ENCODE assay signal across 33 cellular contexts in genomic region chr11:99522467-99523173, GRCh38.
DNase-seq lines count a peak whose midpoint lies in the region; ATAC-seq, FAIRE-seq and TF ChIP-seq lines count a peak whose summit lies in the region.
"Had no signal": no experiment of that assay in that cellular context is flagged by ENCODE, and none has a peak within 500 bp of the region (broad histone marks: within the 10 kb centered on the region; RNA-seq: fewer than 3 reads in every experiment).

No MANE protein-coding gene starts in this region.

- H3K27ac ChIP-seq in PC-3 (ENCODE audit: low read length) (no peak overlapping the region), pancreas (no peak overlapping the region), body of pancreas (no peak overlapping the region)
- H3K27ac ChIP-seq: BLaER1, prostate gland, WERI-Rb-1 had no signal

- DNase-seq in ELR (ENCODE audit: low read depth) (peak; percentile 72), PC-3 (peak; percentile 56), choroid plexus epithelial cell (ENCODE audit: low read depth) (peak; percentile 45), iris pigment epithelial cell (ENCODE audit: low read depth) (peak; percentile 34), pancreas (no peak), activated gamma-delta T cell (lab: John Stamatoyannopoulos, UW) (no peak), body of pancreas (no peak)
- DNase-seq in activated T-helper 2 cell treated with anti-CD3 and anti-CD28 coated beads, Interferon-gamma antibody, Interleukin-2, Interleukin-4, amounts not matched to agents 10 μg/mL and 5 μg/mL and 100 μg/mL, durations not matched to agents 14 hours and 24 hours and 36 hours (ENCODE audit: low spot score), result no peak
- DNase-seq: activated CD4-positive, alpha-beta T cell treated with anti-CD3 and anti-CD28 coated beads for 4 hours; activated effector memory CD4-positive, alpha-beta T cell treated with Interleukin-2 at 50 U/mL for 16 hours; activated naive CD8-positive, alpha-beta T cell treated with anti-CD3 and anti-CD28 coated beads for 36 hours; aorta; DMS153; foreskin fibroblast; head of caudate nucleus; KG1; kidney; NCI-H1417 treated with DMSO at 0.1 percent for 48 hours; NCI-H2081; NCI-H226; NCI-H69; SIG-M5; stimulated activated CD4-positive, alpha-beta T cell treated with anti-CD3 and anti-CD28 coated beads, Interleukin-15, amount 100 ng/mL, for 24 hours; stimulated activated CD4-positive, alpha-beta T cell treated with anti-CD3 and anti-CD28 coated beads, Interleukin-4, amount 100 ng/mL, for 4 hours; SW 1271; trophoblast cell; WERI-Rb-1 had no signal

- H3K9ac ChIP-seq in PC-3 (ENCODE audit: low read length), result no peak overlapping the region
- H3K9ac ChIP-seq: BLaER1 had no signal

- no peaks in the 10 kb centered on the region for H3K79me2 ChIP-seq in PC-3 (ENCODE audit: low read length)

- no peaks in the 10 kb centered on the region for H3F3A ChIP-seq in PC-3 (ENCODE audit: low read length, unreplicated experiment)

- peaks cover 21% of the 10 kb centered on the region for H3K9me3 Mint-ChIP-seq in activated T-helper 2 cell treated with anti-CD3 and anti-CD28 coated beads, Interferon-gamma antibody, Interleukin-2, Interleukin-4, amounts not matched to agents 10 μg/mL and 5 μg/mL and 100 μg/mL, durations not matched to agents 14 hours and 24 hours and 36 hours

- H3K4me1 Mint-ChIP-seq in activated T-helper 2 cell treated with anti-CD3 and anti-CD28 coated beads, Interferon-gamma antibody, Interleukin-2, Interleukin-4, amounts not matched to agents 10 μg/mL and 5 μg/mL and 100 μg/mL, durations not matched to agents 14 hours and 24 hours and 36 hours (ENCODE audit: low read depth), result no peaks in the 10 kb centered on the region
- H3K4me1 Mint-ChIP-seq: activated naive CD8-positive, alpha-beta T cell treated with anti-CD3 and anti-CD28 coated beads for 36 hours; central memory CD8-positive, alpha-beta T cell had no signal

- no peak for TF ChIP-seq POLR2A in body of pancreas (IDR thresholded peaks at IDR 0.05)

- H3K4me2 ChIP-seq in PC-3 (ENCODE audit: low read length), result peak overlapping the region; percentile 26; the same call in 1 of the 2 replicates
- H3K4me2 ChIP-seq: BLaER1 had no signal

- intact Hi-C loops in PC-3 (cut with micrococcal nuclease), result no loop called here
- intact Hi-C loops in pancreas (cut with DNase I), result no loop called here
- intact Hi-C loops in body of pancreas (cut with DNase I), result no loop called here
- intact Hi-C loops in activated T-helper 2 cell treated with anti-CD3 and anti-CD28 coated beads, Interferon-gamma antibody, Interleukin-2, Interleukin-4, amounts not matched to agents 10 μg/mL and 5 μg/mL and 100 μg/mL, durations not matched to agents 14 hours and 24 hours and 36 hours (cut with micrococcal nuclease), result no loop called here

- no TSS peak for BruUV-seq in PC-3 (replicated peaks; lab: Mats Ljungman, UMichigan)

- ATAC-seq in PC-3 (peak; percentile 75), pancreas (no peak), body of pancreas (no peak)
- ATAC-seq: sciatic nerve had no signal

- no peak for FAIRE-seq in pancreas (lab: Jason Lieb, UNC)
- FAIRE-seq: G401.6 had no signal

- no peaks in the 10 kb centered on the region for H4K20me1 ChIP-seq in PC-3 (ENCODE audit: low read length)
- H4K20me1 ChIP-seq: BLaER1 had no signal

- H3K27me3 Mint-ChIP-seq in activated T-helper 2 cell treated with anti-CD3 and anti-CD28 coated beads, Interferon-gamma antibody, Interleukin-2, Interleukin-4, amounts not matched to agents 10 μg/mL and 5 μg/mL and 100 μg/mL, durations not matched to agents 14 hours and 24 hours and 36 hours (ENCODE audit: low read depth), result no peaks in the 10 kb centered on the region
- H3K27me3 Mint-ChIP-seq: activated naive CD8-positive, alpha-beta T cell treated with anti-CD3 and anti-CD28 coated beads for 36 hours; central memory CD8-positive, alpha-beta T cell had no signal

- H3K9me3 ChIP-seq in PC-3 (ENCODE audit: low read length), result no peaks in the 10 kb centered on the region
- H3K9me3 ChIP-seq in pancreas, result no peaks in the 10 kb centered on the region
- no peaks in the 10 kb centered on the region for H3K9me3 ChIP-seq in body of pancreas
- H3K9me3 ChIP-seq: BLaER1, HAP-1, prostate gland had no signal

- H3K27me3 ChIP-seq in PC-3 (ENCODE audit: low read length) (no peaks in the 10 kb centered on the region), pancreas (no peaks in the 10 kb centered on the region), body of pancreas (no peaks in the 10 kb centered on the region)
- H3K27me3 ChIP-seq: BLaER1 had no signal

- no peaks in the 10 kb centered on the region for H3K36me3 ChIP-seq in PC-3 (ENCODE audit: low read depth, low read length)
- no peaks in the 10 kb centered on the region for H3K36me3 ChIP-seq in pancreas
- no peaks in the 10 kb centered on the region for H3K36me3 ChIP-seq in body of pancreas (replicated peaks in 1 of 2; ENCODE audit: insufficient read depth in 1 of 2, low read depth in 2 of 2)
- H3K36me3 ChIP-seq: BLaER1, HAP-1, prostate gland, WERI-Rb-1 had no signal

- CTCF ChIA-PET in PC-3 (lab: Charles Lee), result no interaction called here

- H3K4me3 Mint-ChIP-seq in activated T-helper 2 cell treated with anti-CD3 and anti-CD28 coated beads, Interferon-gamma antibody, Interleukin-2, Interleukin-4, amounts not matched to agents 10 μg/mL and 5 μg/mL and 100 μg/mL, durations not matched to agents 14 hours and 24 hours and 36 hours (ENCODE audit: low read depth), result no peak overlapping the region
- H3K4me3 Mint-ChIP-seq: activated naive CD8-positive, alpha-beta T cell treated with anti-CD3 and anti-CD28 coated beads for 36 hours; central memory CD8-positive, alpha-beta T cell had no signal

- no peaks in the 10 kb centered on the region for H3K36me3 Mint-ChIP-seq in activated T-helper 2 cell treated with anti-CD3 and anti-CD28 coated beads, Interferon-gamma antibody, Interleukin-2, Interleukin-4, amounts not matched to agents 10 μg/mL and 5 μg/mL and 100 μg/mL, durations not matched to agents 14 hours and 24 hours and 36 hours (ENCODE audit: low read depth)
- H3K36me3 Mint-ChIP-seq: activated naive CD8-positive, alpha-beta T cell treated with anti-CD3 and anti-CD28 coated beads for 36 hours had no signal

- POLR2A ChIA-PET in PC-3 (lab: Charles Lee; ENCODE audit: unreplicated experiment), result interaction anchor here (0.6 kb wide), 1 partner anchor 18 kb away, joined by 3 read pairs; no protein-coding TSS in a partner anchor

- 69 to 78% methylated on average over 5 of the region's 5 CpGs for WGBS in pancreas, 2 donors
- WGBS in body of pancreas, 2 donors, result 72 to 76% methylated on average over 5 of the region's 5 CpGs

- no peaks in the 10 kb centered on the region for H3K9me2 ChIP-seq in PC-3 (replicated peaks; ENCODE audit: low read length)

- no peak for TF ChIP-seq CTCF in PC-3 (conservative IDR thresholded peaks at IDR 0.05; ENCODE audit: low read depth, low read length)
- TF ChIP-seq CTCF in choroid plexus epithelial cell (conservative IDR thresholded peaks at IDR 0.05; ENCODE audit: low read depth, low read length), result no peak
- TF ChIP-seq CTCF in pancreas (IDR thresholded peaks at IDR 0.05), result no peak
- no peak for TF ChIP-seq CTCF in body of pancreas (IDR thresholded peaks at IDR 0.05)

- H2AFZ ChIP-seq in PC-3 (ENCODE audit: low read length), result 0 out of 2 replicates have a peak overlapping the region, but pooled peaks have one; percentile 3

- H3K4me1 ChIP-seq in PC-3 (ENCODE audit: insufficient read depth, low read length), result peaks cover 19% of the 10 kb centered on the region
- H3K4me1 ChIP-seq in pancreas, result no peaks in the 10 kb centered on the region
- no peaks in the 10 kb centered on the region for H3K4me1 ChIP-seq in body of pancreas
- H3K4me1 ChIP-seq: BLaER1, HAP-1, prostate gland had no signal

- H3K4me3 ChIP-seq in PC-3 (ENCODE audit: low read length), result no peak overlapping the region
- no peak overlapping the region for H3K4me3 ChIP-seq in choroid plexus epithelial cell (ENCODE audit: low read depth, low read length)
- no peak overlapping the region for H3K4me3 ChIP-seq in pancreas
- no peak overlapping the region for H3K4me3 ChIP-seq in body of pancreas
- H3K4me3 ChIP-seq: BLaER1, HAP-1, prostate gland had no signal

- no peak overlapping the region for H3K27ac Mint-ChIP-seq in activated T-helper 2 cell treated with anti-CD3 and anti-CD28 coated beads, Interferon-gamma antibody, Interleukin-2, Interleukin-4, amounts not matched to agents 10 μg/mL and 5 μg/mL and 100 μg/mL, durations not matched to agents 14 hours and 24 hours and 36 hours
- H3K27ac Mint-ChIP-seq: activated naive CD8-positive, alpha-beta T cell treated with anti-CD3 and anti-CD28 coated beads for 36 hours had no signal

Comparison
In these comparisons a context has a peak if more than half of its experiments do, and no peak if none do; other contexts are left out.
1. DNase-seq: peak in ELR (single experiment), PC-3 (single experiment), choroid plexus epithelial cell (single experiment) and iris pigment epithelial cell (single experiment); none in pancreas (0 of 6), activated gamma-delta T cell (single experiment), body of pancreas (0 of 4) and activated T-helper 2 cell treated with anti-CD3 and anti-CD28 coated beads, Interferon-gamma antibody, Interleukin-2, Interleukin-4, amounts not matched to agents 10 μg/mL and 5 μg/mL and 100 μg/mL, durations not matched to agents 14 hours and 24 hours and 36 hours (single experiment).